In the genomic region with DNA sequence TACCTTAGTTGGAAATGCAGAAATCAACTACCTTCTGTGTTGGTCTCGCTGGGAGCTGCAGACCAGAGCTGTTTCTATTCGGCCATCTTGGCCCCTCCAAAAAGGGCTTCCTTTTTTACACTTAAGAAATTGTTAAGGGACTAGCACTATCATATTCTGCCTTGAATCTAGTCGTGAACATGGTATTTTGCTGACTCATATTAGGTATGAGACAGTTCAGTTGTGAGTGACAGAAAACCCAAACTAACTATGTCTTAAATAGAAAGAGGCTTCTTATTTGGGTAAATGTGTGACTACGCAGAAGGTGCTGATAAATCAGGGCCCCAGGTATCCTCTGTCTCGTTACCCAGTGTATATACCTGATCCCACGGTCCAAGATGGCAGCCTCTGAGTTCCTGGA, we compare ENCODE assay signal across 20 cellular contexts.
"Had no signal": no experiment of that assay in that cellular context is flagged by ENCODE, and none has a peak within 500 bp of the region (broad histone marks: within the 10 kb centered on the region; RNA-seq: fewer than 3 reads in every experiment).

No MANE protein-coding gene starts in this region.

- H3K27me3 ChIP-seq: body of pancreas, gastroesophageal sphincter, heart right ventricle, tibial nerve, vagina had no signal

- ATAC-seq: activated CD4-positive, alpha-beta T cell treated with anti-CD3 and anti-CD28 coated beads for 36 hours; body of pancreas; gastroesophageal sphincter; heart right ventricle; WTC11 had no signal

- H3K36me3 Mint-ChIP-seq: activated naive CD8-positive, alpha-beta T cell had no signal

- DNase-seq: activated CD4-positive, alpha-beta T cell treated with anti-CD3 and anti-CD28 coated beads for 36 hours; activated CD4-positive, alpha-beta T cell treated with anti-CD3 and anti-CD28 coated beads, Interleukin-2, amount 50 U/mL, for 48 hours; activated gamma-delta T cell treated with Interleukin-2 at 50 U/mL for 16 hours; activated T-cell treated with anti-CD3 and anti-CD28 coated beads for 4 hours; amygdala; body of pancreas; cortex of kidney; heart right ventricle; kidney glomerular epithelial cell; left ventricle myocardium inferior had no signal

- H3K4me3 ChIP-seq: body of pancreas, gastroesophageal sphincter, heart right ventricle, left ventricle myocardium inferior, tibial nerve, vagina had no signal

- H3K27ac Mint-ChIP-seq: activated CD4-positive, alpha-beta T cell treated with anti-CD3 and anti-CD28 coated beads for 36 hours; activated naive CD8-positive, alpha-beta T cell; activated T-helper 1 cell treated with anti-CD3 and anti-CD28 coated beads, Interleukin-12 subunit alpha, Interleukin-12 subunit beta, Interleukin-2, Interleukin-4 antibody, amounts not matched to agents 30 ng/mL and 10 ng/mL and 1 ng/mL, durations not matched to agents 14 hours and 24 hours and 36 hours; stimulated activated naive CD8-positive, alpha-beta T cell treated with anti-CD3 and anti-CD28 coated beads, Interleukin-15, Interleukin-2, amounts not matched to agents 100 ng/mL and 50 ng/mL, for 24 hours; WTC11 had no signal

- H3K27me3 Mint-ChIP-seq: activated CD4-positive, alpha-beta T cell treated with anti-CD3 and anti-CD28 coated beads for 36 hours; activated naive CD8-positive, alpha-beta T cell; central memory CD8-positive, alpha-beta T cell; stimulated activated naive CD8-positive, alpha-beta T cell treated with anti-CD3 and anti-CD28 coated beads, Interleukin-15, Interleukin-2, amounts not matched to agents 100 ng/mL and 50 ng/mL, for 24 hours had no signal

- H3K9me3 Mint-ChIP-seq: activated T-helper 1 cell treated with anti-CD3 and anti-CD28 coated beads, Interleukin-12 subunit alpha, Interleukin-12 subunit beta, Interleukin-2, Interleukin-4 antibody, amounts not matched to agents 30 ng/mL and 10 ng/mL and 1 ng/mL, durations not matched to agents 14 hours and 24 hours and 36 hours; stimulated activated naive CD8-positive, alpha-beta T cell treated with anti-CD3 and anti-CD28 coated beads, Interleukin-15, Interleukin-2, amounts not matched to agents 100 ng/mL and 50 ng/mL, for 24 hours; WTC11 had no signal

- H3K4me3 Mint-ChIP-seq: activated CD4-positive, alpha-beta T cell treated with anti-CD3 and anti-CD28 coated beads for 36 hours; activated naive CD8-positive, alpha-beta T cell; activated T-helper 1 cell treated with anti-CD3 and anti-CD28 coated beads, Interleukin-12 subunit alpha, Interleukin-12 subunit beta, Interleukin-2, Interleukin-4 antibody, amounts not matched to agents 30 ng/mL and 10 ng/mL and 1 ng/mL, durations not matched to agents 14 hours and 24 hours and 36 hours; central memory CD8-positive, alpha-beta T cell; stimulated activated naive CD8-positive, alpha-beta T cell treated with anti-CD3 and anti-CD28 coated beads, Interleukin-15, Interleukin-2, amounts not matched to agents 100 ng/mL and 50 ng/mL, for 24 hours; WTC11 had no signal

- H3K4me1 Mint-ChIP-seq: activated CD4-positive, alpha-beta T cell treated with anti-CD3 and anti-CD28 coated beads for 36 hours; central memory CD8-positive, alpha-beta T cell; WTC11 had no signal

- FAIRE-seq: endometrium, TTC549 had no signal

- H3K36me3 ChIP-seq: gastroesophageal sphincter, heart right ventricle, left ventricle myocardium inferior, tibial nerve, vagina had no signal
